ENCODE assay signal across 16 cellular contexts in genomic region chr3:45940781-45941365, GRCh38. TPM values are rescaled to one million over a fixed set of nuclear protein-coding genes. Genes with fewer than 3 reads are reported as not detected.
DNase-seq lines count a peak whose midpoint lies in the region; ATAC-seq, FAIRE-seq and TF ChIP-seq lines count a peak whose summit lies in the region.
"Had no signal": no experiment of that assay in that cellular context is flagged by ENCODE, and none has a peak within 500 bp of the region (broad histone marks: within the 10 kb centered on the region; RNA-seq: fewer than 3 reads in every experiment).

No MANE protein-coding gene starts in this region.

- H2AFZ ChIP-seq in K562 (ENCODE audit: low read depth, low read length) = no peak overlapping the region
- H2AFZ ChIP-seq: PC-9 had no signal

- H3K4me3 ChIP-seq in K562 (no peak overlapping the region), left lung (no peak overlapping the region)
- H3K4me3 ChIP-seq: A549, PC-9 had no signal

- BruUV-seq in K562 (replicated peaks; lab: Mats Ljungman, UMichigan) = no TSS peak

- WGBS in K562 (ENCODE audit: insufficient coverage, low coverage, missing lambda C conversion rate) = 88% methylated on average over 6 of the region's 6 CpGs

- no peak for TF ChIP-seq RAD21 in K562 (CRISPR knock-in tag; conservative IDR thresholded peaks at IDR 0.05 in 1 of 2, IDR thresholded peaks at IDR 0.05 in 1 of 2)

- peak overlapping the region; percentile 26 for H3K27ac Mint-ChIP-seq in activated CD4-positive, alpha-beta T cell treated with anti-CD3 and anti-CD28 coated beads, Interleukin-2, amount 10 ng/mL, durations not matched to agents 7 days and 5 days
- no peak overlapping the region for H3K27ac Mint-ChIP-seq in activated CD4-positive, alpha-beta T cell treated with anti-CD3 and anti-CD28 coated beads for 36 hours

- CTCF ChIA-PET in activated CD4-positive, alpha-beta T cell treated with anti-CD3 and anti-CD28 coated beads, Interleukin-2, amount 10 ng/mL, durations not matched to agents 7 days and 5 days (lab: Charles Lee) = interaction anchor here (1.0 to 6.0 kb wide), 5 partner anchors 54 to 431 kb away, joined by 3 to 120 read pairs (median 3); partner anchors contain the start of gene FYCO1
- CTCF ChIA-PET in activated CD4-positive, alpha-beta T cell treated with anti-CD3 and anti-CD28 coated beads for 36 hours (lab: Charles Lee) = interaction anchor here (0.7 to 14.6 kb wide), 4 partner anchors 22 to 437 kb away, joined by 3 to 269 read pairs (median 3); no protein-coding TSS in a partner anchor
- CTCF ChIA-PET in K562 (lab: Yijun Ruan, JAX; ENCODE audit: low intra/inter-chr PET ratio) = interaction anchor here (1.0 to 7.6 kb wide), 2 partner anchors 139 to 903 kb away, joined by 3 to 123 read pairs; no protein-coding TSS in a partner anchor

- no peak overlapping the region for H3K4me3 Mint-ChIP-seq in activated CD4-positive, alpha-beta T cell treated with anti-CD3 and anti-CD28 coated beads, Interleukin-2, amount 10 ng/mL, durations not matched to agents 7 days and 5 days
- H3K4me3 Mint-ChIP-seq in activated CD4-positive, alpha-beta T cell treated with anti-CD3 and anti-CD28 coated beads for 36 hours = no peak overlapping the region
- H3K4me3 Mint-ChIP-seq: CD14-positive monocyte had no signal

- peaks cover 54% of the 10 kb centered on the region for H3K4me1 Mint-ChIP-seq in activated CD4-positive, alpha-beta T cell treated with anti-CD3 and anti-CD28 coated beads, Interleukin-2, amount 10 ng/mL, durations not matched to agents 7 days and 5 days
- H3K4me1 Mint-ChIP-seq in activated CD4-positive, alpha-beta T cell treated with anti-CD3 and anti-CD28 coated beads for 36 hours = peaks cover 35% of the 10 kb centered on the region

- H3K9me3 Mint-ChIP-seq in activated CD4-positive, alpha-beta T cell treated with anti-CD3 and anti-CD28 coated beads, Interleukin-2, amount 10 ng/mL, durations not matched to agents 7 days and 5 days = no peaks in the 10 kb centered on the region
- H3K9me3 Mint-ChIP-seq in activated CD4-positive, alpha-beta T cell treated with anti-CD3 and anti-CD28 coated beads for 36 hours (ENCODE audit: low read depth) = peaks cover 5% of the 10 kb centered on the region
- H3K9me3 Mint-ChIP-seq: CD14-positive monocyte had no signal

- H3K36me3 Mint-ChIP-seq in activated CD4-positive, alpha-beta T cell treated with anti-CD3 and anti-CD28 coated beads, Interleukin-2, amount 10 ng/mL, durations not matched to agents 7 days and 5 days (ENCODE audit: low read depth) = peaks cover 55% of the 10 kb centered on the region
- H3K36me3 Mint-ChIP-seq in activated CD4-positive, alpha-beta T cell treated with anti-CD3 and anti-CD28 coated beads for 36 hours (ENCODE audit: low read depth) = peaks cover 30% of the 10 kb centered on the region

- in situ Hi-C loops in K562 (cut with MboI) = loop anchor here (5.0 kb wide), 1 partner anchor 136 kb away; no protein-coding TSS in a partner anchor

- H3K9ac ChIP-seq in K562 (ENCODE audit: insufficient read depth in 1 of 2, low read depth in 2 of 2, low read length in 2 of 2) = no peak overlapping the region

- TF ChIP-seq EP300 in K562 (IDR thresholded peaks at IDR 0.05; ENCODE audit: low read length) = no peak

- H3K36me3 ChIP-seq in K562 (ENCODE audit: control insufficient read depth, insufficient read depth, low read length) (peaks cover 32% of the 10 kb centered on the region; the same call in 2 of the 3 replicates), left lung (peaks cover 0 to 37% of the 10 kb centered on the region in 2 donors)

- intact Hi-C loops in activated CD4-positive, alpha-beta T cell treated with anti-CD3 and anti-CD28 coated beads for 36 hours (cut with DNase I, micrococcal nuclease) = loop anchor here in 1 of 2 experiments (5.0 kb wide), 1 partner anchor 36 kb away; no protein-coding TSS in a partner anchor
- intact Hi-C loops in K562 (cut with micrococcal nuclease) = no loop called here
- intact Hi-C loops in sciatic nerve (cut with DNase I) = no loop called here
- intact Hi-C loops in left lung (cut with DNase I) = no loop called here

- H3K27me3 ChIP-seq in K562 (ENCODE audit: control insufficient read depth in 2 of 2, insufficient read depth in 2 of 2, low read length in 2 of 2) (no peaks in the 10 kb centered on the region), left lung (no peaks in the 10 kb centered on the region)

- H3K4me1 ChIP-seq in K562 (replicated peaks in 1 of 2; ENCODE audit: control insufficient read depth in 2 of 2, insufficient read depth in 2 of 2, low read length in 2 of 2) = peaks cover 4 to 6% of the 10 kb centered on the region in 2 experiments; a peak in 1 of 5 replicates
- peaks cover 0 to 18% of the 10 kb centered on the region in 2 donors for H3K4me1 ChIP-seq in left lung
- H3K4me1 ChIP-seq: A549 had no signal

- H3K27ac ChIP-seq in K562 (ENCODE audit: extremely low read depth, low read depth, low read length) (no peak overlapping the region), left lung (no peak overlapping the region)
- H3K27ac ChIP-seq: A549, PC-9 had no signal

- ATAC-seq in activated CD4-positive, alpha-beta T cell treated with anti-CD3 and anti-CD28 coated beads for 36 hours = no peak
- ATAC-seq in K562 = no peak
- ATAC-seq in sciatic nerve = no peak
- ATAC-seq in HG03025 (IDR thresholded peaks at IDR 0.05; ENCODE audit: low FRiP score, unreplicated experiment) = no peak
- ATAC-seq in HG03354 (IDR thresholded peaks at IDR 0.05; ENCODE audit: poor library complexity, severe bottlenecking, unreplicated experiment) = no peak
- no peak for ATAC-seq in left lung
- ATAC-seq: A549 had no signal

- no peak for TF ChIP-seq CTCF in K562 (IDR thresholded peaks at IDR 0.05 in 2 of 3, conservative IDR thresholded peaks at IDR 0.05 in 1 of 3; ENCODE audit: insufficient read depth in 2 of 3, low read depth in 1 of 3, low read length in 3 of 3)
- TF ChIP-seq CTCF in left lung (IDR thresholded peaks at IDR 0.05) = no peak

- H3K9me3 ChIP-seq in K562 (replicated peaks; ENCODE audit: control insufficient read depth, insufficient read depth, low read depth, low read length) (no peaks in the 10 kb centered on the region), left lung (no peaks in the 10 kb centered on the region)
- H3K9me3 ChIP-seq: A549 had no signal

- no peak for TF ChIP-seq POLR2A in K562 (conservative IDR thresholded peaks at IDR 0.05)

- FAIRE-seq in K562 (lab: Jason Lieb, UNC) = no peak
- FAIRE-seq: A549, HTR-8/SVneo had no signal

- no peak for DNase-seq in activated CD4-positive, alpha-beta T cell treated with anti-CD3 and anti-CD28 coated beads, Interleukin-2, amount 10 ng/mL, durations not matched to agents 7 days and 5 days
- no peak for DNase-seq in activated CD4-positive, alpha-beta T cell treated with anti-CD3 and anti-CD28 coated beads for 36 hours
- DNase-seq in ELR (ENCODE audit: low read depth) (peak; percentile 9), K562 (ENCODE audit: extremely low read depth in 1 of 4, low spot score in 3 of 4) (no peak), sciatic nerve (ENCODE audit: low spot score) (peak; percentile 19), left lung (no peak)
- DNase-seq: HCEC 1CT, NCI-H1436 treated with DMSO at 0.1 percent for 48 hours, NCI-H446, NCI-H748 treated with DMSO at 0.1 percent for 48 hours had no signal

- POLR2A ChIA-PET in activated CD4-positive, alpha-beta T cell treated with anti-CD3 and anti-CD28 coated beads, Interleukin-2, amount 10 ng/mL, durations not matched to agents 7 days and 5 days (lab: Charles Lee) = no interaction called here
- POLR2A ChIA-PET in activated CD4-positive, alpha-beta T cell treated with anti-CD3 and anti-CD28 coated beads for 36 hours (lab: Charles Lee) = no interaction called here
- POLR2A ChIA-PET in K562 (lab: Yijun Ruan, JAX) = interaction anchor here (0.6 to 1.2 kb wide), 2 partner anchors 10 to 891 kb away, joined by 3 read pairs; no protein-coding TSS in a partner anchor

- H3K9me1 ChIP-seq in K562 (ENCODE audit: control insufficient read depth, insufficient read depth, low read length) = no peaks in the 10 kb centered on the region

- H3K4me2 ChIP-seq in K562 (ENCODE audit: insufficient read depth, low read length) = no peak overlapping the region
- H3K4me2 ChIP-seq: A549, PC-9 had no signal

- no peaks in the 10 kb centered on the region for H3K27me3 Mint-ChIP-seq in activated CD4-positive, alpha-beta T cell treated with anti-CD3 and anti-CD28 coated beads, Interleukin-2, amount 10 ng/mL, durations not matched to agents 7 days and 5 days
- peaks cover 19% of the 10 kb centered on the region for H3K27me3 Mint-ChIP-seq in activated CD4-positive, alpha-beta T cell treated with anti-CD3 and anti-CD28 coated beads for 36 hours

- no peaks in the 10 kb centered on the region for H4K20me1 ChIP-seq in K562 (replicated peaks; ENCODE audit: control insufficient read depth, insufficient read depth, low read length)

- H3K79me2 ChIP-seq in K562 (ENCODE audit: control insufficient read depth, insufficient read depth, low read length) = no peaks in the 10 kb centered on the region

RNA-seq across cellular contexts. Expression of gene CXCR6, which starts 2.4 kb away (rescaled TPM):
- total RNA-seq in activated CD4-positive, alpha-beta T cell treated with anti-CD3 and anti-CD28 coated beads, Interleukin-2, amount 10 ng/mL, durations not matched to agents 7 days and 5 days = 10 to 100 TPM; 17.6 to 18.0 TPM
- under 1 TPM; 0.42 to 0.85 TPM for total RNA-seq in activated CD4-positive, alpha-beta T cell treated with anti-CD3 and anti-CD28 coated beads for 36 hours
- total RNA-seq in K562 (2011; cell fraction: chromatin; rRNA removed; ENCODE audit: low replicate concordance) = not detected in 2 replicates
- total RNA-seq in K562 (2011; cell fraction: nucleolus; rRNA removed) = not detected in 2 replicates
- not detected in 2 replicates for total RNA-seq in K562 (2011; cell fraction: nucleoplasm; rRNA removed)
- total RNA-seq in K562 (2014; rRNA removed) (not detected in 2 replicates), K562 (2014; rRNA removed; fragmentation: Illumina TruSeq; extraction: Trizol) (not detected in 2 replicates), K562 (2015; rRNA removed; fragmentation: Illumina TruSeq; extraction: Trizol) (not detected in 2 replicates), K562 (2021) (not detected in 2 replicates), sciatic nerve (0.49 TPM), left lung (1 to 10 TPM in 1 of 2 donors, under 1 TPM in 1; 0.96 to 4.1 TPM)
- polyA plus RNA-seq in K562 (2011; rRNA removed) (not detected in 2 replicates), K562 (2014; fragmentation: Illumina TruSeq; extraction: Trizol) (not detected in 2 replicates), K562 (2014; fragmentation: Nextera tagmentation; extraction: Ambion mirVana) (under 1 TPM in 1 of 2 experiments, not detected in 1; 0.28 TPM), K562 (2014; rRNA removed) (not detected in 2 replicates)
- polyA plus RNA-seq in K562 (2011; cell fraction: cytosol; rRNA removed) = not detected in 2 replicates
- not detected in 2 replicates for polyA plus RNA-seq in K562 (2011; cell fraction: nucleus; rRNA removed)
- 0.12 and 0.16 TPM in 2 replicates for polyA plus RNA-seq in K562 (2012)
- not detected in 2 replicates for polyA minus RNA-seq in K562 (2011; rRNA and poly(A)+ RNA removed)
- not detected in 2 replicates for polyA minus RNA-seq in K562 (2011; cell fraction: cytosol; rRNA and poly(A)+ RNA removed)
- polyA minus RNA-seq in K562 (2011; cell fraction: nucleus; rRNA and poly(A)+ RNA removed) = not detected in 2 replicates
- polyA plus RNA-seq: A549 had no signal

RNA-seq across cellular contexts. Expression of gene CCR9, which starts 54.5 kb away (rescaled TPM):
- total RNA-seq in activated CD4-positive, alpha-beta T cell treated with anti-CD3 and anti-CD28 coated beads, Interleukin-2, amount 10 ng/mL, durations not matched to agents 7 days and 5 days = under 1 TPM in 1 of 2 experiments, not detected in 1; 0.15 TPM
- total RNA-seq in activated CD4-positive, alpha-beta T cell treated with anti-CD3 and anti-CD28 coated beads for 36 hours = not detected
- total RNA-seq in K562 (2011; cell fraction: chromatin; rRNA removed; ENCODE audit: low replicate concordance) = not detected in 2 replicates
- not detected in 2 replicates for total RNA-seq in K562 (2011; cell fraction: nucleolus; rRNA removed)
- total RNA-seq in K562 (2011; cell fraction: nucleoplasm; rRNA removed) = not detected in 2 replicates
- total RNA-seq in K562 (2014; rRNA removed) (not detected in 2 replicates), K562 (2014; rRNA removed; fragmentation: Illumina TruSeq; extraction: Trizol) (not detected in 2 replicates), K562 (2015; rRNA removed; fragmentation: Illumina TruSeq; extraction: Trizol) (not detected in 2 replicates), K562 (2021) (not detected in 2 replicates), sciatic nerve (0.31 TPM), left lung (under 1 TPM in 1 of 2 donors, not detected in 1; 0.12 TPM)
- polyA plus RNA-seq in K562 (2011; rRNA removed) (not detected in 2 replicates), K562 (2014; fragmentation: Illumina TruSeq; extraction: Trizol) (not detected in 2 replicates), K562 (2014; fragmentation: Nextera tagmentation; extraction: Ambion mirVana) (not detected), K562 (2014; rRNA removed) (not detected in 2 replicates)
- polyA plus RNA-seq in K562 (2011; cell fraction: cytosol; rRNA removed) = not detected in 2 replicates
- not detected in 2 replicates for polyA plus RNA-seq in K562 (2011; cell fraction: nucleus; rRNA removed)
- polyA plus RNA-seq in K562 (2012) = 0.07 TPM in 1 of 2 replicates, not detected in the other
- polyA minus RNA-seq in K562 (2011; rRNA and poly(A)+ RNA removed) = not detected in 2 replicates
- not detected in 2 replicates for polyA minus RNA-seq in K562 (2011; cell fraction: cytosol; rRNA and poly(A)+ RNA removed)
- polyA minus RNA-seq in K562 (2011; cell fraction: nucleus; rRNA and poly(A)+ RNA removed) = not detected in 2 replicates
- total RNA-seq: PC-9 had no signal
- polyA plus RNA-seq: A549, CD14-positive monocyte had no signal

RNA-seq across cellular contexts. Expression of gene FYCO1, which starts 54.8 kb away (rescaled TPM):
- total RNA-seq in activated CD4-positive, alpha-beta T cell treated with anti-CD3 and anti-CD28 coated beads, Interleukin-2, amount 10 ng/mL, durations not matched to agents 7 days and 5 days = 10 to 100 TPM; 15.1 to 15.7 TPM
- 10 to 100 TPM in 1 of 2 experiments, 1 to 10 TPM in 1; 8.2 to 10.6 TPM for total RNA-seq in activated CD4-positive, alpha-beta T cell treated with anti-CD3 and anti-CD28 coated beads for 36 hours
- 31.3 and 41.9 TPM in 2 replicates for total RNA-seq in K562 (2011; cell fraction: chromatin; rRNA removed; ENCODE audit: low replicate concordance)
- total RNA-seq in K562 (2011; cell fraction: nucleolus; rRNA removed) = 26.8 and 33.7 TPM in 2 replicates
- total RNA-seq in K562 (2011; cell fraction: nucleoplasm; rRNA removed) = 26.5 and 30.9 TPM in 2 replicates
- total RNA-seq in K562 (2014; rRNA removed) (6.7 and 7.9 TPM in 2 replicates), K562 (2014; rRNA removed; fragmentation: Illumina TruSeq; extraction: Trizol) (7.4 and 8.3 TPM in 2 replicates), K562 (2015; rRNA removed; fragmentation: Illumina TruSeq; extraction: Trizol) (8.6 and 9.1 TPM in 2 replicates), K562 (2021) (11.8 and 13.8 TPM in 2 replicates), sciatic nerve (60.6 TPM), left lung (10 to 100 TPM; 33.6 to 42.7 TPM)
- polyA plus RNA-seq in K562 (2011; rRNA removed) (7.2 and 7.7 TPM in 2 replicates), K562 (2014; fragmentation: Illumina TruSeq; extraction: Trizol) (10.6 and 11.1 TPM in 2 replicates), K562 (2014; fragmentation: Nextera tagmentation; extraction: Ambion mirVana) (1 to 10 TPM; 2.1 to 3.0 TPM), K562 (2014; rRNA removed) (7.4 and 9.6 TPM in 2 replicates)
- polyA plus RNA-seq in K562 (2011; cell fraction: cytosol; rRNA removed) = 7.5 and 8.3 TPM in 2 replicates
- polyA plus RNA-seq in K562 (2011; cell fraction: nucleus; rRNA removed) = 15.5 and 25.2 TPM in 2 replicates
- 5.4 and 7.1 TPM in 2 replicates for polyA plus RNA-seq in K562 (2012)
- polyA minus RNA-seq in K562 (2011; rRNA and poly(A)+ RNA removed) = 13.2 and 13.9 TPM in 2 replicates
- 7.2 and 8.5 TPM in 2 replicates for polyA minus RNA-seq in K562 (2011; cell fraction: cytosol; rRNA and poly(A)+ RNA removed)
- 28.9 and 29.5 TPM in 2 replicates for polyA minus RNA-seq in K562 (2011; cell fraction: nucleus; rRNA and poly(A)+ RNA removed)

Comparison
In these comparisons a context has a peak if more than half of its experiments do, and no peak if none do; other contexts are left out.
1. DNase-seq: peak in ELR (single experiment) and sciatic nerve (single experiment); none in activated CD4-positive, alpha-beta T cell treated with anti-CD3 and anti-CD28 coated beads, Interleukin-2, amount 10 ng/mL, durations not matched to agents 7 days and 5 days (single experiment), activated CD4-positive, alpha-beta T cell treated with anti-CD3 and anti-CD28 coated beads for 36 hours (single experiment), K562 (0 of 4) and left lung (0 of 2).